ENCODE assay signal across 2 cellular contexts in genomic region chr22:28903719-28904118, GRCh38.
TF ChIP-seq lines count a peak whose summit lies in the region.

No MANE protein-coding gene starts in this region.

TF ChIP-seq in SK-N-SH, 30 proteins besides CTCF, POLR2A, EP300 and RAD21 (continued from another document):
- no peak for TF ChIP-seq TCF12 (IDR thresholded peaks at IDR 0.05)
- TF ChIP-seq ELF1 (IDR thresholded peaks at IDR 0.05), result no peak
- TF ChIP-seq RFX5 (IDR thresholded peaks at IDR 0.05; ENCODE audit: low read length), result no peak
- no peak for TF ChIP-seq IRF3 (IDR thresholded peaks at IDR 0.05; ENCODE audit: low read depth, low read length)
- no peak for TF ChIP-seq TAF1 (IDR thresholded peaks at IDR 0.05; ENCODE audit: borderline replicate concordance, low read depth, low read length)
- TF ChIP-seq GABPA (IDR thresholded peaks at IDR 0.05; ENCODE audit: low read depth), result no peak
- no peak for TF ChIP-seq RXRA (IDR thresholded peaks at IDR 0.05; ENCODE audit: borderline replicate concordance, low read depth)
- no peak for TF ChIP-seq YY1 (IDR thresholded peaks at IDR 0.05; ENCODE audit: low read depth)
- TF ChIP-seq FOSL2 (IDR thresholded peaks at IDR 0.05; ENCODE audit: borderline replicate concordance, low read depth), result no peak
- no peak for TF ChIP-seq JUND (IDR thresholded peaks at IDR 0.05)
- no peak for TF ChIP-seq CHD2 (IDR thresholded peaks at IDR 0.05; ENCODE audit: low read length, partially characterized antibody)

TF ChIP-seq in SK-N-SH treated with all-trans-retinoic acid at 6 μM for 48 hours, 23 proteins besides CTCF, POLR2A, EP300 and RAD21 (continued from another document):
- TF ChIP-seq, protein P1, sequence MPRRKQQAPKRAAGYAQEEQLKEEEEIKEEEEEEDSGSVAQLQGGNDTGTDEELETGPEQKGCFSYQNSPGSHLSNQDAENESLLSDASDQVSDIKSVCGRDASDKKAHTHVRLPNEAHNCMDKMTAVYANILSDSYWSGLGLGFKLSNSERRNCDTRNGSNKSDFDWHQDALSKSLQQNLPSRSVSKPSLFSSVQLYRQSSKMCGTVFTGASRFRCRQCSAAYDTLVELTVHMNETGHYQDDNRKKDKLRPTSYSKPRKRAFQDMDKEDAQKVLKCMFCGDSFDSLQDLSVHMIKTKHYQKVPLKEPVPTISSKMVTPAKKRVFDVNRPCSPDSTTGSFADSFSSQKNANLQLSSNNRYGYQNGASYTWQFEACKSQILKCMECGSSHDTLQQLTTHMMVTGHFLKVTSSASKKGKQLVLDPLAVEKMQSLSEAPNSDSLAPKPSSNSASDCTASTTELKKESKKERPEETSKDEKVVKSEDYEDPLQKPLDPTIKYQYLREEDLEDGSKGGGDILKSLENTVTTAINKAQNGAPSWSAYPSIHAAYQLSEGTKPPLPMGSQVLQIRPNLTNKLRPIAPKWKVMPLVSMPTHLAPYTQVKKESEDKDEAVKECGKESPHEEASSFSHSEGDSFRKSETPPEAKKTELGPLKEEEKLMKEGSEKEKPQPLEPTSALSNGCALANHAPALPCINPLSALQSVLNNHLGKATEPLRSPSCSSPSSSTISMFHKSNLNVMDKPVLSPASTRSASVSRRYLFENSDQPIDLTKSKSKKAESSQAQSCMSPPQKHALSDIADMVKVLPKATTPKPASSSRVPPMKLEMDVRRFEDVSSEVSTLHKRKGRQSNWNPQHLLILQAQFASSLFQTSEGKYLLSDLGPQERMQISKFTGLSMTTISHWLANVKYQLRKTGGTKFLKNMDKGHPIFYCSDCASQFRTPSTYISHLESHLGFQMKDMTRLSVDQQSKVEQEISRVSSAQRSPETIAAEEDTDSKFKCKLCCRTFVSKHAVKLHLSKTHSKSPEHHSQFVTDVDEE (CRISPR knock-in tag; IDR thresholded peaks at IDR 0.05), result no peak
- no peak for TF ChIP-seq CSRNP3 (CRISPR knock-in tag; IDR thresholded peaks at IDR 0.05)
- no peak for TF ChIP-seq ZNF70 (CRISPR knock-in tag; IDR thresholded peaks at IDR 0.05)
- TF ChIP-seq ARNTL (CRISPR knock-in tag; IDR thresholded peaks at IDR 0.05; ENCODE audit: borderline replicate concordance, low read depth), result no peak
- no peak for TF ChIP-seq SNAI2 (CRISPR knock-in tag; IDR thresholded peaks at IDR 0.05)
- no peak for TF ChIP-seq TCF4 (CRISPR knock-in tag; IDR thresholded peaks at IDR 0.05; ENCODE audit: borderline replicate concordance)
- no peak for TF ChIP-seq PPARA (CRISPR knock-in tag; IDR thresholded peaks at IDR 0.05; ENCODE audit: borderline replicate concordance)
- no peak for TF ChIP-seq POU6F1 (CRISPR knock-in tag; IDR thresholded peaks at IDR 0.05; ENCODE audit: borderline replicate concordance, low read depth)
- no peak for TF ChIP-seq PATZ1 (CRISPR knock-in tag; IDR thresholded peaks at IDR 0.05; ENCODE audit: borderline replicate concordance)
- TF ChIP-seq ZNF8 (CRISPR knock-in tag; IDR thresholded peaks at IDR 0.05), result no peak
- TF ChIP-seq GLIS3 (CRISPR knock-in tag; IDR thresholded peaks at IDR 0.05), result no peak
- TF ChIP-seq ZNF565 (CRISPR knock-in tag; conservative IDR thresholded peaks at IDR 0.05; ENCODE audit: low read depth), result no peak
- no peak for TF ChIP-seq ISL1 (CRISPR knock-in tag; IDR thresholded peaks at IDR 0.05)
- TF ChIP-seq ZFP30 (CRISPR knock-in tag; IDR thresholded peaks at IDR 0.05), result no peak
- TF ChIP-seq BACH2 (CRISPR knock-in tag; IDR thresholded peaks at IDR 0.05; ENCODE audit: borderline replicate concordance), result no peak
TF ChIP-seq in SK-N-SH treated with all-trans-retinoic acid at 6 μM for 48 hours: peak in this region for 0.
